ENCODE assay signal across 2 cellular contexts in the genomic region with DNA sequence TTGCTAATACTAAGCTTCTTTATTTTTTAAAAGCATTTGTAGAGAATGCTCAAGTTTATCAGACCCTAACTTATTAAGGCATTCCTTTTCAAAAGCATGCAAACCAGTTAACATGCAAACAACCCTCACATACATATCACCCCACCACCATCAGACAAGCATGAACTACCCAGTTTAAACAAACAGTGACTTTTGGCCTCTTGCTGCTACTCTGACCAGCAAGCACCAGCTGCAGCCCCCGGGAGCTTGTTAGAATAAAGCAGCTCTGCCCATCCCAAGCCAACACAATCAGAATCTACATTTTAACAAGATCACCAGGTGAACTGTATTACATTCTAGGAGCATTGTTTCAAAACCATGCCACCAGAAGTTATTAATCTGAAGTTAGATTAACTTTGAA.
TF ChIP-seq lines count a peak whose summit lies in the region.

No MANE protein-coding gene starts in this region.

TF ChIP-seq in GM23338, 12 proteins besides CTCF, POLR2A, EP300 and RAD21:
- TF ChIP-seq, protein P1, sequence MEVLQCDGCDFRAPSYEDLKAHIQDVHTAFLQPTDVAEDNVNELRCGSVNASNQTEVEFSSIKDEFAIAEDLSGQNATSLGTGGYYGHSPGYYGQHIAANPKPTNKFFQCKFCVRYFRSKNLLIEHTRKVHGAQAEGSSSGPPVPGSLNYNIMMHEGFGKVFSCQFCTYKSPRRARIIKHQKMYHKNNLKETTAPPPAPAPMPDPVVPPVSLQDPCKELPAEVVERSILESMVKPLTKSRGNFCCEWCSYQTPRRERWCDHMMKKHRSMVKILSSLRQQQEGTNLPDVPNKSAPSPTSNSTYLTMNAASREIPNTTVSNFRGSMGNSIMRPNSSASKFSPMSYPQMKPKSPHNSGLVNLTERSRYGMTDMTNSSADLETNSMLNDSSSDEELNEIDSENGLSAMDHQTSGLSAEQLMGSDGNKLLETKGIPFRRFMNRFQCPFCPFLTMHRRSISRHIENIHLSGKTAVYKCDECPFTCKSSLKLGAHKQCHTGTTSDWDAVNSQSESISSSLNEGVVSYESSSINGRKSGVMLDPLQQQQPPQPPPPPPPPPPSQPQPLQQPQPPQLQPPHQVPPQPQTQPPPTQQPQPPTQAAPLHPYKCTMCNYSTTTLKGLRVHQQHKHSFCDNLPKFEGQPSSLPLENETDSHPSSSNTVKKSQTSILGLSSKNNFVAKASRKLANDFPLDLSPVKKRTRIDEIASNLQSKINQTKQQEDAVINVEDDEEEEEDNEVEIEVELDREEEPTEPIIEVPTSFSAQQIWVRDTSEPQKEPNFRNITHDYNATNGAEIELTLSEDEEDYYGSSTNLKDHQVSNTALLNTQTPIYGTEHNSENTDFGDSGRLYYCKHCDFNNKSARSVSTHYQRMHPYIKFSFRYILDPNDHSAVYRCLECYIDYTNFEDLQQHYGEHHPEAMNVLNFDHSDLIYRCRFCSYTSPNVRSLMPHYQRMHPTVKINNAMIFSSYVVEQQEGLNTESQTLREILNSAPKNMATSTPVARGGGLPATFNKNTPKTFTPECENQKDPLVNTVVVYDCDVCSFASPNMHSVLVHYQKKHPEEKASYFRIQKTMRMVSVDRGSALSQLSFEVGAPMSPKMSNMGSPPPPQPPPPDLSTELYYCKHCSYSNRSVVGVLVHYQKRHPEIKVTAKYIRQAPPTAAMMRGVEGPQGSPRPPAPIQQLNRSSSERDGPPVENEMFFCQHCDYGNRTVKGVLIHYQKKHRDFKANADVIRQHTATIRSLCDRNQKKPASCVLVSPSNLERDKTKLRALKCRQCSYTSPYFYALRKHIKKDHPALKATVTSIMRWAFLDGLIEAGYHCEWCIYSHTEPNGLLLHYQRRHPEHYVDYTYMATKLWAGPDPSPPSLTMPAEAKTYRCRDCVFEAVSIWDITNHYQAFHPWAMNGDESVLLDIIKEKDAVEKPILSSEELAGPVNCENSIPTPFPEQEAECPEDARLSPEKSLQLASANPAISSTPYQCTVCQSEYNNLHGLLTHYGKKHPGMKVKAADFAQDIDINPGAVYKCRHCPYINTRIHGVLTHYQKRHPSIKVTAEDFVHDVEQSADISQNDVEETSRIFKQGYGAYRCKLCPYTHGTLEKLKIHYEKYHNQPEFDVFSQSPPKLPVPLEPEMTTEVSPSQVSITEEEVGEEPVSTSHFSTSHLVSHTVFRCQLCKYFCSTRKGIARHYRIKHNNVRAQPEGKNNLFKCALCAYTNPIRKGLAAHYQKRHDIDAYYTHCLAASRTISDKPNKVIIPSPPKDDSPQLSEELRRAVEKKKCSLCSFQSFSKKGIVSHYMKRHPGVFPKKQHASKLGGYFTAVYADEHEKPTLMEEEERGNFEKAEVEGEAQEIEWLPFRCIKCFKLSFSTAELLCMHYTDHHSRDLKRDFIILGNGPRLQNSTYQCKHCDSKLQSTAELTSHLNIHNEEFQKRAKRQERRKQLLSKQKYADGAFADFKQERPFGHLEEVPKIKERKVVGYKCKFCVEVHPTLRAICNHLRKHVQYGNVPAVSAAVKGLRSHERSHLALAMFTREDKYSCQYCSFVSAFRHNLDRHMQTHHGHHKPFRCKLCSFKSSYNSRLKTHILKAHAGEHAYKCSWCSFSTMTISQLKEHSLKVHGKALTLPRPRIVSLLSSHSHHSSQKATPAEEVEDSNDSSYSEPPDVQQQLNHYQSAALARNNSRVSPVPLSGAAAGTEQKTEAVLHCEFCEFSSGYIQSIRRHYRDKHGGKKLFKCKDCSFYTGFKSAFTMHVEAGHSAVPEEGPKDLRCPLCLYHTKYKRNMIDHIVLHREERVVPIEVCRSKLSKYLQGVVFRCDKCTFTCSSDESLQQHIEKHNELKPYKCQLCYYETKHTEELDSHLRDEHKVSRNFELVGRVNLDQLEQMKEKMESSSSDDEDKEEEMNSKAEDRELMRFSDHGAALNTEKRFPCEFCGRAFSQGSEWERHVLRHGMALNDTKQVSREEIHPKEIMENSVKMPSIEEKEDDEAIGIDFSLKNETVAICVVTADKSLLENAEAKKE (CRISPR knock-in tag; IDR thresholded peaks at IDR 0.05): no peak
- no peak for TF ChIP-seq POLR2AphosphoS5 (IDR thresholded peaks at IDR 0.05; ENCODE audit: low read depth)
- no peak for TF ChIP-seq NANOG (IDR thresholded peaks at IDR 0.05; ENCODE audit: borderline replicate concordance)
- no peak for TF ChIP-seq ZNF114 (CRISPR knock-in tag; IDR thresholded peaks at IDR 0.05)

TF ChIP-seq in IMR-90, 13 proteins besides CTCF, POLR2A, EP300 and RAD21:
- TF ChIP-seq BHLHE40 (IDR thresholded peaks at IDR 0.05; ENCODE audit: low read depth, low read length) (no peak), MAFK (IDR thresholded peaks at IDR 0.05; ENCODE audit: low read depth, low read length) (no peak)
- TF ChIP-seq, protein P2, sequence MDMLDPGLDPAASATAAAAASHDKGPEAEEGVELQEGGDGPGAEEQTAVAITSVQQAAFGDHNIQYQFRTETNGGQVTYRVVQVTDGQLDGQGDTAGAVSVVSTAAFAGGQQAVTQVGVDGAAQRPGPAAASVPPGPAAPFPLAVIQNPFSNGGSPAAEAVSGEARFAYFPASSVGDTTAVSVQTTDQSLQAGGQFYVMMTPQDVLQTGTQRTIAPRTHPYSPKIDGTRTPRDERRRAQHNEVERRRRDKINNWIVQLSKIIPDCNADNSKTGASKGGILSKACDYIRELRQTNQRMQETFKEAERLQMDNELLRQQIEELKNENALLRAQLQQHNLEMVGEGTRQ (IDR thresholded peaks at IDR 0.05; ENCODE audit: low read depth, low read length): no peak
